ENCODE assay signal across 9 cellular contexts in the genomic region with DNA sequence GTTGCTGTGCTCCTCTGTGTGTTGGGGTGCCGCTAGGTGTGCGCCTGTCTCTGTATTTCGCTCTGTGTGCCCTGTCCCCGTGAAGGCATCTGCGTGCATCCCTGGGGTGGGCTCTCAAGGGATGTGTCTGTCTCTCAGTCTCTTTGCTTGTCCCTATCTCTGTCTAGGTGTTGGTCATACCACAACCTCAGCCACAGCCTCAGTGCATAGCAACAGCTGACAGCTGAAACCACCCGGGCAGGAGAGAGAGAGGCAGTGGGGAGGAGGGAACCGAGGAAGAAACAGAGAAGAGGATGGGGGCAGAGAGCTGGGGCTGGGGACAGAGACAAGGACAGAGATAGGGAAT. TPM values are rescaled to one million over a fixed set of nuclear protein-coding genes. Genes with fewer than 3 reads are reported as not detected.
DNase-seq lines count a peak whose midpoint lies in the region; ATAC-seq, FAIRE-seq and TF ChIP-seq lines count a peak whose summit lies in the region.
"Had no signal": no experiment of that assay in that cellular context is flagged by ENCODE, and none has a peak within 500 bp of the region (broad histone marks: within the 10 kb centered on the region; RNA-seq: fewer than 3 reads in every experiment).

No MANE protein-coding gene starts in this region.

- no peak overlapping the region for H3K9ac ChIP-seq in HUES6 (ENCODE audit: low read length)
- no peak overlapping the region for H3K9ac ChIP-seq in astrocyte (ENCODE audit: low read length)

- H3K9me3 ChIP-seq in HUES6 (ENCODE audit: control insufficient read depth, insufficient read depth, low read depth, low read length) (no peaks in the 10 kb centered on the region), astrocyte (ENCODE audit: insufficient read depth, low read depth, low read length) (peaks cover 3% of the 10 kb centered on the region)

- TF ChIP-seq CTCF in astrocyte (IDR thresholded peaks at IDR 0.05; ENCODE audit: insufficient read depth, low read depth, low read length): no peak

- H3K27me3 ChIP-seq in HUES6 (ENCODE audit: control insufficient read depth, insufficient read depth, low read length) (peaks cover 72% of the 10 kb centered on the region), astrocyte (ENCODE audit: insufficient read depth, low read length) (peaks cover 49% of the 10 kb centered on the region)

- peaks cover 9% of the 10 kb centered on the region for H3K36me3 Mint-ChIP-seq in astrocyte (ENCODE audit: low read depth, unreplicated experiment)

- peaks cover 74% of the 10 kb centered on the region for H4K20me1 ChIP-seq in astrocyte (ENCODE audit: insufficient read depth, low read length)

- H3K27ac ChIP-seq in HUES6 (ENCODE audit: low read depth, low read length) (no peak overlapping the region), astrocyte (ENCODE audit: low read depth, low read length) (no peak overlapping the region)

- peak overlapping the region; percentile 12 for H3K27ac Mint-ChIP-seq in astrocyte (ENCODE audit: unreplicated experiment)

- peak overlapping the region; percentile 84 for H3K4me2 ChIP-seq in astrocyte (ENCODE audit: low read length)

- DNase-seq in NCI-H345 (lab: John Stamatoyannopoulos, UW) (peak; percentile 12), NCI-H345 treated with DMSO at 0.1 percent for 48 hours (lab: John Stamatoyannopoulos, UW; ENCODE audit: unreplicated experiment) (no peak), astrocyte (ENCODE audit: low read depth) (no peak), retina (peak; percentile 43), H4 (ENCODE audit: low spot score) (no peak), SKM-1 (lab: John Stamatoyannopoulos, UW; ENCODE audit: unreplicated experiment) (no peak)

- H3K36me3 ChIP-seq in HUES6 (ENCODE audit: control insufficient read depth, insufficient read depth, low read length) (peaks cover 21% of the 10 kb centered on the region), astrocyte (ENCODE audit: insufficient read depth, low read length) (no peaks in the 10 kb centered on the region)

- FAIRE-seq in astrocyte (lab: Jason Lieb, UNC): no peak

- H3K4me3 ChIP-seq in HUES6 (ENCODE audit: low read depth, low read length) (peak overlapping the region; percentile 50), astrocyte (ENCODE audit: insufficient read depth, low read depth, low read length) (no peak overlapping the region)

- H3K4me1 Mint-ChIP-seq in astrocyte (ENCODE audit: low read depth, unreplicated experiment): peaks cover 40% of the 10 kb centered on the region

- ATAC-seq in GM19328 (IDR thresholded peaks at IDR 0.05; ENCODE audit: unreplicated experiment): no peak

- peaks cover 35% of the 10 kb centered on the region for H3K27me3 Mint-ChIP-seq in astrocyte (ENCODE audit: low read depth, unreplicated experiment)

- no peaks in the 10 kb centered on the region for H3K9me3 Mint-ChIP-seq in astrocyte (ENCODE audit: unreplicated experiment)

- H2AFZ ChIP-seq in astrocyte (ENCODE audit: low read depth, low read length): no peak overlapping the region

- no peaks in the 10 kb centered on the region for H3K79me2 ChIP-seq in astrocyte (ENCODE audit: insufficient read depth, low read length)

- H3K4me1 ChIP-seq in HUES6 (ENCODE audit: control insufficient read depth, insufficient read depth, low read length): peaks cover 49% of the 10 kb centered on the region
- peaks cover 11% of the 10 kb centered on the region for H3K4me1 ChIP-seq in astrocyte (ENCODE audit: insufficient read depth, low read length)

- peak overlapping the region; percentile 70 for H3K4me3 Mint-ChIP-seq in astrocyte (ENCODE audit: unreplicated experiment)

RNA-seq across cellular contexts. Expression of gene NXPH4, which starts 1.0 kb away (rescaled TPM):
- total RNA-seq in astrocyte: 14.5 and 22.3 TPM in 2 replicates
- total RNA-seq in H4 (2014; rRNA removed; shearing (Covaris generic)): 5.6 and 10.7 TPM in 2 replicates
- total RNA-seq: subcutaneous adipose tissue had no signal

RNA-seq across cellular contexts. Expression of gene SHMT2, which starts 13.9 kb away (rescaled TPM):
- total RNA-seq in astrocyte: 197 and 217 TPM in 2 replicates
- 250 and 269 TPM in 2 replicates for total RNA-seq in H4 (2014; rRNA removed; shearing (Covaris generic))

RNA-seq across cellular contexts. Expression of gene STAC3, which starts 35.3 kb away (rescaled TPM):
- 0.75 and 0.82 TPM in 2 replicates for total RNA-seq in astrocyte
- total RNA-seq in H4 (2014; rRNA removed; shearing (Covaris generic)): not detected in 2 replicates

Comparison
In these comparisons a context has a peak if more than half of its experiments do, and no peak if none do; other contexts are left out.
1. DNase-seq: peak in NCI-H345 (single experiment) and retina (single experiment); none in NCI-H345 treated with DMSO at 0.1 percent for 48 hours (single experiment), astrocyte (single experiment), H4 (single experiment) and SKM-1 (single experiment).